Comparison of ENCODE assay signal across 13 cellular contexts in the genomic region with DNA sequence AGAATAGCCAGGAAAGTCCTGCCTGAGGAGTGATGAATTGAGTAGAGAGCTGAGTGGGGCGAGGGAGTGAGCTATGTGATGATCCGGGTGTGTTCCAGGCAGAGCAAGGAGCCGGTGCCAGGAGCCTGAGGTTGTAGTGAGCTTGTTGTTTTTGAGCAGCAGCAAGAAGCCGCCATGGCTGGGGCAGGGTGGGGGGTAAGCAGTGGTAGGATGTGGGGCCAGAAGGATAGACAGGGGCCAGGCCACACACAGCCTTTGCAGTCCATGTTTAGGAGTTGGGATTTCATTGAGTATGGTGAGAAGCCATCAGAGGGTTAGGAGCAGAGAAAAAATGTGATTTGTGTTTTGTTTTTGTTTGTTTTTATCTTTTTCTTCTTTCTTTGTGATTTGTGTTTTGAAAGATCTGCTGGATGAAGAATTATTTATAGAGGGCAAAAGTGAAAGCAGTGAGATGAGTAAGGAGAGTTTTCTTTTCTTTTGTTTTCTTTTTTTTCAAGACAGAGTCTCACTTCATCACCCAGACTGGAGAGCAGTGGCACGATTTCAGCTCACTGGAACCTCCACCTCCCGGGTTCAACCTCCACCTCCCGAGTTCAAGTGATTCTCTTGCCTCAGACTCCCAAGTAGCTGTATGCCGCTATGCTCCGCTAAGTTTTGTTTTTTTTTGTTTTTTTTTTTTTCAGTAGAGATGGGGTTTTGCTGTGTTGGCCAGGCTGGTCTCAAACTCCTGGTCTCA.
A peak's percentile ranks its signal among the peaks of the same experiment; 100 is the strongest.
DNase-seq lines count a peak whose midpoint lies in the region; ATAC-seq and TF ChIP-seq lines count a peak whose summit lies in the region.
"Had no signal": no experiment of that assay in that cellular context is flagged by ENCODE, and none has a peak within 500 bp of the region (broad histone marks: within the 10 kb centered on the region; RNA-seq: fewer than 3 reads in every experiment).

No MANE protein-coding gene starts in this region.

- H4K8ac ChIP-seq in trophoblast cell (ENCODE audit: low read depth, low read length), result no peak overlapping the region

- H3K4me1 ChIP-seq in trophoblast cell (ENCODE audit: control insufficient read depth in 1 of 2, insufficient read depth in 2 of 2, low read length in 2 of 2), result no peaks in the 10 kb centered on the region
- H3K4me1 ChIP-seq: SJCRH30 had no signal

- H3K79me2 ChIP-seq in trophoblast cell (ENCODE audit: control insufficient read depth, insufficient read depth, low read length, poor library complexity), result no peaks in the 10 kb centered on the region

- H3K9me3 ChIP-seq in trophoblast cell (ENCODE audit: insufficient read depth, low read depth, low read length), result no peaks in the 10 kb centered on the region
- H3K9me3 ChIP-seq: SJCRH30 had no signal

- H3K4me3 Mint-ChIP-seq in CD14-positive monocyte, result no peak overlapping the region
- H3K4me3 Mint-ChIP-seq: brain had no signal

- no peak overlapping the region for H3K9ac ChIP-seq in trophoblast cell (ENCODE audit: low read length)

- DNase-seq in CD14-positive monocyte (ENCODE audit: low spot score) (no peak), epithelial cell of esophagus (ENCODE audit: low read depth) (peak; percentile 10), lower leg skin (ENCODE audit: low spot score in 2 of 2) (no peak), NCI-H524 (lab: John Stamatoyannopoulos, UW) (no peak), trophoblast cell (no peak), SW 1271 (lab: John Stamatoyannopoulos, UW) (no peak)
- DNase-seq: GOT3, KBM-7, left colon, SJCRH30 had no signal

- H4K91ac ChIP-seq in trophoblast cell (ENCODE audit: low read depth, low read length), result no peak overlapping the region

- no peaks in the 10 kb centered on the region for H3K27me3 ChIP-seq in trophoblast cell (ENCODE audit: insufficient read depth, low read length)
- H3K27me3 ChIP-seq: SJCRH30 had no signal

- peaks cover 0 to 2% (median 0%) of the 10 kb centered on the region in 3 donors for H3K27me3 Mint-ChIP-seq in CD14-positive monocyte (ENCODE audit: low read depth in 3 of 3)

- H3K27ac Mint-ChIP-seq in CD14-positive monocyte, result peak overlapping the region in 4 of 7 donors; percentile 26 to 64 (median 40)

- H3K23ac ChIP-seq in trophoblast cell (ENCODE audit: low read length), result no peak overlapping the region

- peaks cover 16% of the 10 kb centered on the region for H3K4me1 Mint-ChIP-seq in CD14-positive monocyte
- H3K4me1 Mint-ChIP-seq: brain had no signal

- H3K4me3 ChIP-seq in epithelial cell of esophagus (ENCODE audit: low read length), result no peak overlapping the region
- H3K4me3 ChIP-seq in lower leg skin (ENCODE audit: low read depth, poor library complexity, severe bottlenecking), result no peak overlapping the region
- no peak overlapping the region for H3K4me3 ChIP-seq in trophoblast cell (ENCODE audit: low read depth, low read length)
- H3K4me3 ChIP-seq: SJCRH30 had no signal

- H3K79me1 ChIP-seq in trophoblast cell (ENCODE audit: low read length), result no peaks in the 10 kb centered on the region

- ATAC-seq in GM21447 (IDR thresholded peaks at IDR 0.05; ENCODE audit: unreplicated experiment), result peak; percentile 83
- peak; percentile 44 for ATAC-seq in HG03280 (IDR thresholded peaks at IDR 0.05; ENCODE audit: unreplicated experiment)
- ATAC-seq: left colon had no signal

- intact Hi-C loops in CD14-positive monocyte (cut with micrococcal nuclease), result no loop called here
- intact Hi-C loops in lower leg skin (cut with DNase I; ENCODE audit: low total_unique reads), result no loop called here

- no peak overlapping the region for H4K12ac ChIP-seq in trophoblast cell (ENCODE audit: low read depth, low read length)

- no peak overlapping the region for H3K4me2 ChIP-seq in trophoblast cell (ENCODE audit: low read length)

- 58 to 63% methylated on average over 9 of the region's 9 CpGs for WGBS in lower leg skin, 2 donors
- no CpG with 5 or more reads among the region's 9 CpGs for WGBS in trophoblast cell (ENCODE audit: extremely low coverage, insufficient coverage, insufficient read length)

- no peak overlapping the region for H3K4ac ChIP-seq in trophoblast cell (ENCODE audit: low read depth, low read length)

- no peak overlapping the region for H2AK5ac ChIP-seq in trophoblast cell (ENCODE audit: low read length)

- H3K9me3 Mint-ChIP-seq in CD14-positive monocyte, result peaks cover 1 to 10% (median 5%) of the 10 kb centered on the region in 7 donors

- peaks cover 0 to 2% of the 10 kb centered on the region in 2 donors for H3K36me3 Mint-ChIP-seq in CD14-positive monocyte

- no peak for TF ChIP-seq CTCF in CD14-positive monocyte (IDR thresholded peaks at IDR 0.05)
- no peak for TF ChIP-seq CTCF in epithelial cell of esophagus (IDR thresholded peaks at IDR 0.05; ENCODE audit: insufficient read depth, low read depth, low read length, missing control alignments)
- no peak for TF ChIP-seq CTCF in lower leg skin (IDR thresholded peaks at IDR 0.05)

- H2BK120ac ChIP-seq in trophoblast cell (ENCODE audit: insufficient read depth, low read length, poor library complexity), result no peak overlapping the region

- no peak overlapping the region for H3K18ac ChIP-seq in trophoblast cell (ENCODE audit: low read length)

- H2AFZ ChIP-seq in trophoblast cell (ENCODE audit: insufficient read depth, low read length, poor library complexity), result no peak overlapping the region

- H2BK12ac ChIP-seq in trophoblast cell (ENCODE audit: low read length), result no peak overlapping the region

- TF ChIP-seq POLR2A in lower leg skin (IDR thresholded peaks at IDR 0.05), result no peak

- no peak overlapping the region for H3K27ac ChIP-seq in trophoblast cell (ENCODE audit: low read depth, low read length)
- H3K27ac ChIP-seq: SJCRH30 had no signal

- no peaks in the 10 kb centered on the region for H3K36me3 ChIP-seq in trophoblast cell (ENCODE audit: control insufficient read depth in 1 of 2, insufficient read depth in 2 of 2, low read length in 2 of 2)
- H3K36me3 ChIP-seq: SJCRH30 had no signal

- H3K14ac ChIP-seq in trophoblast cell (ENCODE audit: low read length), result no peak overlapping the region

- no peak overlapping the region for H2BK5ac ChIP-seq in trophoblast cell (ENCODE audit: low read depth, low read length, poor library complexity)
